Comparison of ENCODE assay signal across 2 cellular contexts in the genomic region with DNA sequence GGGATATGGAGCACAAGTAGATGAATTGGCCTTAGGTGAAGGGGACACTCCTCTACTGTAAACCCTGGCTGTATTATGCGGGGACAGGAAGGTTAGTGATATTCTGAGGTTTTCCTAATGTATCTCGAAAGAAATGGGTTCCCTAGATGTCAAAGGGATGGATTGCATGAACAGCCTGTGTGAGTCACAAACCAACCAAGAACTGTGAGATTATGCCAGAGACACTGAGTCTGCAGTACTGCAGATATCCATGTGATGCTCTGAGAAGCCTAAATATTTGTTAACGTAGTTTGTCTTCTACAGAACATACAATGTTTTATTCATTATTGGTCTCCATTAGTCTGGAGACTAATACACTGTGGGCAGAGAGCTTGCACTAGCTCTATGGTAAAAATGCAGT.
TF ChIP-seq lines count a peak whose summit lies in the region.

No MANE protein-coding gene starts in this region.

TF ChIP-seq in IMR-90, 13 proteins besides CTCF, POLR2A, EP300 and RAD21:
- TF ChIP-seq FOS (IDR thresholded peaks at IDR 0.05; ENCODE audit: low read depth, low read length) (no peak), MXI1 (IDR thresholded peaks at IDR 0.05; ENCODE audit: borderline replicate concordance, low read depth, low read length) (no peak), NFE2L2 (IDR thresholded peaks at IDR 0.05; ENCODE audit: low read depth, low read length) (no peak), SMC3 (IDR thresholded peaks at IDR 0.05; ENCODE audit: low read depth, low read length) (no peak), CHD1 (IDR thresholded peaks at IDR 0.05; ENCODE audit: low read depth, low read length) (no peak), RFX5 (IDR thresholded peaks at IDR 0.05; ENCODE audit: low read depth, low read length) (no peak), CEBPB (IDR thresholded peaks at IDR 0.05; ENCODE audit: low read depth, low read length) (no peak), MAFK (IDR thresholded peaks at IDR 0.05; ENCODE audit: low read depth, low read length) (no peak), MAZ (IDR thresholded peaks at IDR 0.05; ENCODE audit: borderline replicate concordance, low read depth, low read length) (no peak), BHLHE40 (IDR thresholded peaks at IDR 0.05; ENCODE audit: low read depth, low read length) (no peak), RCOR1 (IDR thresholded peaks at IDR 0.05; ENCODE audit: insufficient replicate concordance, low read length) (no peak)
- TF ChIP-seq, protein P1, sequence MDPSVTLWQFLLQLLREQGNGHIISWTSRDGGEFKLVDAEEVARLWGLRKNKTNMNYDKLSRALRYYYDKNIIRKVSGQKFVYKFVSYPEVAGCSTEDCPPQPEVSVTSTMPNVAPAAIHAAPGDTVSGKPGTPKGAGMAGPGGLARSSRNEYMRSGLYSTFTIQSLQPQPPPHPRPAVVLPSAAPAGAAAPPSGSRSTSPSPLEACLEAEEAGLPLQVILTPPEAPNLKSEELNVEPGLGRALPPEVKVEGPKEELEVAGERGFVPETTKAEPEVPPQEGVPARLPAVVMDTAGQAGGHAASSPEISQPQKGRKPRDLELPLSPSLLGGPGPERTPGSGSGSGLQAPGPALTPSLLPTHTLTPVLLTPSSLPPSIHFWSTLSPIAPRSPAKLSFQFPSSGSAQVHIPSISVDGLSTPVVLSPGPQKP (IDR thresholded peaks at IDR 0.05; ENCODE audit: borderline replicate concordance, low read depth, low read length): no peak
- TF ChIP-seq, protein P2, sequence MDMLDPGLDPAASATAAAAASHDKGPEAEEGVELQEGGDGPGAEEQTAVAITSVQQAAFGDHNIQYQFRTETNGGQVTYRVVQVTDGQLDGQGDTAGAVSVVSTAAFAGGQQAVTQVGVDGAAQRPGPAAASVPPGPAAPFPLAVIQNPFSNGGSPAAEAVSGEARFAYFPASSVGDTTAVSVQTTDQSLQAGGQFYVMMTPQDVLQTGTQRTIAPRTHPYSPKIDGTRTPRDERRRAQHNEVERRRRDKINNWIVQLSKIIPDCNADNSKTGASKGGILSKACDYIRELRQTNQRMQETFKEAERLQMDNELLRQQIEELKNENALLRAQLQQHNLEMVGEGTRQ (IDR thresholded peaks at IDR 0.05; ENCODE audit: low read depth, low read length): no peak

TF ChIP-seq in H1, 55 proteins besides CTCF, POLR2A, EP300 and RAD21:
- TF ChIP-seq SRF (IDR thresholded peaks at IDR 0.05; ENCODE audit: low read depth, low read length): no peak
- no peak for TF ChIP-seq CHD2 (IDR thresholded peaks at IDR 0.05; ENCODE audit: low read length)
- TF ChIP-seq, protein P3, sequence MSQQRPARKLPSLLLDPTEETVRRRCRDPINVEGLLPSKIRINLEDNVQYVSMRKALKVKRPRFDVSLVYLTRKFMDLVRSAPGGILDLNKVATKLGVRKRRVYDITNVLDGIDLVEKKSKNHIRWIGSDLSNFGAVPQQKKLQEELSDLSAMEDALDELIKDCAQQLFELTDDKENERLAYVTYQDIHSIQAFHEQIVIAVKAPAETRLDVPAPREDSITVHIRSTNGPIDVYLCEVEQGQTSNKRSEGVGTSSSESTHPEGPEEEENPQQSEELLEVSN (IDR thresholded peaks at IDR 0.05): no peak
- no peak for TF ChIP-seq KDM4A (IDR thresholded peaks at IDR 0.05; ENCODE audit: low read depth, low read length, severe bottlenecking)
- no peak for TF ChIP-seq POU5F1 (IDR thresholded peaks at IDR 0.05; ENCODE audit: low read depth, low read length)
